21 cellular contexts compared by ENCODE assay signal in genomic region chr12:103599274-103599673, GRCh38. TPM values are rescaled to one million over a fixed set of nuclear protein-coding genes. Genes with fewer than 3 reads are reported as not detected.
"Had no signal": no experiment of that assay in that cellular context is flagged by ENCODE, and none has a peak within 500 bp of the region (broad histone marks: within the 10 kb centered on the region; RNA-seq: fewer than 3 reads in every experiment).

No MANE protein-coding gene starts in this region.

- H3K27me3 ChIP-seq: pancreas, suprapubic skin, tibial artery, upper lobe of right lung had no signal

- H3K4me3 ChIP-seq: left ventricle myocardium inferior, lung, pancreas, prostate gland, skin epidermis, suprapubic skin, thoracic aorta, tibial artery, upper lobe of right lung had no signal

- FAIRE-seq: kidney, pancreas, urothelium cell line had no signal

- H3K4me1 ChIP-seq: pancreas, prostate gland, suprapubic skin, tibial artery, upper lobe of right lung had no signal

- DNase-seq: hippocampal formation; kidney; left colon; left ventricle myocardium inferior; naive thymus-derived CD8-positive, alpha-beta T cell; nucleus accumbens; pancreas; posterior cingulate gyrus; retina; right cardiac atrium; stimulated activated CD4-positive, alpha-beta T cell treated with anti-CD3 and anti-CD28 coated beads, Interleukin-4, amount 100 ng/mL, for 24 hours; stimulated activated naive CD4-positive, alpha-beta T cell; tibial artery; trophoblast cell; upper lobe of right lung had no signal

- H3K36me3 ChIP-seq: left ventricle myocardium inferior, pancreas, prostate gland, suprapubic skin, thoracic aorta, tibial artery, upper lobe of right lung had no signal

- H3K9me3 ChIP-seq: left ventricle myocardium inferior, pancreas, prostate gland, suprapubic skin, thoracic aorta, tibial artery, upper lobe of right lung had no signal

- H3K27ac ChIP-seq: left ventricle myocardium inferior, pancreas, prostate gland, skin epidermis, suprapubic skin, thoracic aorta, tibial artery, upper lobe of right lung had no signal

RNA-seq across cellular contexts. Expression of gene STAB2, which starts 12.2 kb away (rescaled TPM):
- polyA plus RNA-seq: naive thymus-derived CD8-positive, alpha-beta T cell had no signal
